Comparison of ENCODE assay signal across 27 cellular contexts in genomic region chr1:186152945-186153309, GRCh38.
A peak's percentile ranks its signal among the peaks of the same experiment; 100 is the strongest.
DNase-seq lines count a peak whose midpoint lies in the region; ATAC-seq, FAIRE-seq and TF ChIP-seq lines count a peak whose summit lies in the region.
"Had no signal": no experiment of that assay in that cellular context is flagged by ENCODE, and none has a peak within 500 bp of the region (broad histone marks: within the 10 kb centered on the region; RNA-seq: fewer than 3 reads in every experiment).

No MANE protein-coding gene starts in this region.

- H3K9me3 Mint-ChIP-seq in neural crest cell = peaks cover 2% of the 10 kb centered on the region
- H3K9me3 Mint-ChIP-seq in activated naive CD8-positive, alpha-beta T cell treated with anti-CD3 and anti-CD28 coated beads, Interleukin-2, amount 50 U/mL, for 24 hours = no peaks in the 10 kb centered on the region
- H3K9me3 Mint-ChIP-seq: activated CD4-positive, alpha-beta memory T cell treated with anti-CD3 and anti-CD28 coated beads, Interleukin-2, amount 10 ng/mL, durations not matched to agents 7 days and 5 days; activated naive CD4-positive, alpha-beta T cell treated with anti-CD3 and anti-CD28 coated beads, Interleukin-2, amount 50 U/mL, for 24 hours; GM23338; naive thymus-derived CD4-positive, alpha-beta T cell; stimulated activated memory B cell treated with anti-CD40 and anti-IgM and Interleukin-4, amounts not matched to agents 10 μg/mL and 1 μg/mL and 100 μg/mL, for 72 hours had no signal

- H3K36me3 Mint-ChIP-seq in neural crest cell (ENCODE audit: low read depth) = peaks cover 9% of the 10 kb centered on the region
- no peaks in the 10 kb centered on the region for H3K36me3 Mint-ChIP-seq in activated naive CD8-positive, alpha-beta T cell treated with anti-CD3 and anti-CD28 coated beads, Interleukin-2, amount 50 U/mL, for 24 hours (ENCODE audit: low read depth)
- H3K36me3 Mint-ChIP-seq: activated naive CD4-positive, alpha-beta T cell treated with anti-CD3 and anti-CD28 coated beads, Interleukin-2, amount 50 U/mL, for 24 hours; CD4-positive, alpha-beta memory T cell; naive thymus-derived CD4-positive, alpha-beta T cell; stimulated activated memory B cell treated with anti-CD40 and anti-IgM and Interleukin-4, amounts not matched to agents 10 μg/mL and 1 μg/mL and 100 μg/mL, for 72 hours had no signal

- H3K4me1 Mint-ChIP-seq in neural crest cell = peaks cover 44% of the 10 kb centered on the region
- H3K4me1 Mint-ChIP-seq in activated naive CD8-positive, alpha-beta T cell treated with anti-CD3 and anti-CD28 coated beads, Interleukin-2, amount 50 U/mL, for 24 hours = no peaks in the 10 kb centered on the region
- H3K4me1 Mint-ChIP-seq: activated CD4-positive, alpha-beta memory T cell treated with anti-CD3 and anti-CD28 coated beads, Interleukin-2, amount 10 ng/mL, durations not matched to agents 7 days and 5 days; activated naive CD4-positive, alpha-beta T cell treated with anti-CD3 and anti-CD28 coated beads, Interleukin-2, amount 50 U/mL, for 24 hours; B cell; CD4-positive, alpha-beta memory T cell; GM23338; stimulated activated memory B cell treated with anti-CD40 and anti-IgM and Interleukin-4, amounts not matched to agents 10 μg/mL and 1 μg/mL and 100 μg/mL, for 72 hours had no signal

- DNase-seq in D721Med (ENCODE audit: insufficient read length, low spot score) (no peak), HTR-8/SVneo (ENCODE audit: insufficient read length, low spot score) (peak; percentile 15), ascending aorta (ENCODE audit: low spot score in 2 of 2) (no peak), neural crest cell (ENCODE audit: low read depth, low spot score) (no peak), NCI-H2171 treated with DMSO at 0.1 percent for 48 hours (lab: John Stamatoyannopoulos, UW) (no peak), ureter (ENCODE audit: low spot score) (no peak)
- no peak for DNase-seq in activated naive CD8-positive, alpha-beta T cell treated with anti-CD3 and anti-CD28 coated beads, Interleukin-2, amount 50 U/mL, for 24 hours
- DNase-seq: ACHN; activated CD4-positive, alpha-beta memory T cell treated with anti-CD3 and anti-CD28 coated beads, Interleukin-2, amount 10 ng/mL, durations not matched to agents 7 days and 5 days; CD4-positive, alpha-beta memory T cell; effector CD4-positive, alpha-beta T cell; head of caudate nucleus; kidney; naive thymus-derived CD4-positive, alpha-beta T cell; NCI-H1092; NCI-H1694; nucleus accumbens; RPMI8226; stimulated activated CD4-positive, alpha-beta T cell treated with anti-CD3 and anti-CD28 coated beads, Interleukin-15, amount 100 ng/mL, for 24 hours; substantia nigra had no signal

- peaks cover 0 to 19% of the 10 kb centered on the region in 2 donors for H3K4me1 ChIP-seq in ascending aorta

- ATAC-seq in activated naive CD8-positive, alpha-beta T cell treated with anti-CD3 and anti-CD28 coated beads, Interleukin-2, amount 50 U/mL, for 24 hours = no peak
- ATAC-seq: GM23338; naive thymus-derived CD4-positive, alpha-beta T cell; stimulated activated memory B cell treated with anti-CD40 and anti-IgM and Interleukin-4, amounts not matched to agents 10 μg/mL and 1 μg/mL and 100 μg/mL, for 72 hours had no signal

- no peak overlapping the region for H3K4me3 ChIP-seq in ascending aorta
- H3K4me3 ChIP-seq: GM23338 had no signal

- no peaks in the 10 kb centered on the region for H3K27me3 ChIP-seq in ascending aorta

- intact Hi-C loops in ascending aorta (cut with DNase I) = loop anchor here (5.0 kb wide), 1 partner anchor 41 kb away; no protein-coding TSS in a partner anchor

- H3K36me3 ChIP-seq in ascending aorta = peaks cover 0 to 14% of the 10 kb centered on the region in 2 donors

- TF ChIP-seq CTCF in D721Med (IDR thresholded peaks at IDR 0.05; ENCODE audit: insufficient read depth, missing control alignments) (no peak), ascending aorta (IDR thresholded peaks at IDR 0.05) (no peak), neural crest cell (conservative IDR thresholded peaks at IDR 0.05) (no peak)

- FAIRE-seq in D721Med (lab: Jason Lieb, UNC) (peak; percentile 68), HTR-8/SVneo (lab: Jason Lieb, UNC) (no peak)
- FAIRE-seq: colon, GM18507, GM19239, kidney had no signal

- H3K9me3 ChIP-seq in ascending aorta = no peaks in the 10 kb centered on the region

- H3K27me3 Mint-ChIP-seq in neural crest cell (ENCODE audit: low read depth) = no peaks in the 10 kb centered on the region
- H3K27me3 Mint-ChIP-seq in activated naive CD8-positive, alpha-beta T cell treated with anti-CD3 and anti-CD28 coated beads, Interleukin-2, amount 50 U/mL, for 24 hours = peaks cover 4% of the 10 kb centered on the region
- H3K27me3 Mint-ChIP-seq: activated naive CD4-positive, alpha-beta T cell treated with anti-CD3 and anti-CD28 coated beads, Interleukin-2, amount 50 U/mL, for 24 hours; stimulated activated memory B cell treated with anti-CD40 and anti-IgM and Interleukin-4, amounts not matched to agents 10 μg/mL and 1 μg/mL and 100 μg/mL, for 72 hours had no signal

- H3K4me3 Mint-ChIP-seq in neural crest cell = peak overlapping the region; percentile 17
- H3K4me3 Mint-ChIP-seq in activated naive CD8-positive, alpha-beta T cell treated with anti-CD3 and anti-CD28 coated beads, Interleukin-2, amount 50 U/mL, for 24 hours = no peak overlapping the region
- H3K4me3 Mint-ChIP-seq: activated CD4-positive, alpha-beta memory T cell treated with anti-CD3 and anti-CD28 coated beads, Interleukin-2, amount 10 ng/mL, durations not matched to agents 7 days and 5 days; activated naive CD4-positive, alpha-beta T cell treated with anti-CD3 and anti-CD28 coated beads, Interleukin-2, amount 50 U/mL, for 24 hours; B cell; CD4-positive, alpha-beta memory T cell; GM23338; naive thymus-derived CD4-positive, alpha-beta T cell; stimulated activated memory B cell treated with anti-CD40 and anti-IgM and Interleukin-4, amounts not matched to agents 10 μg/mL and 1 μg/mL and 100 μg/mL, for 72 hours had no signal

- H3K27ac ChIP-seq in ascending aorta = peak overlapping the region; percentile 8 to 42

- no peak overlapping the region for H3K27ac Mint-ChIP-seq in neural crest cell (ENCODE audit: unreplicated experiment)
- H3K27ac Mint-ChIP-seq in activated naive CD8-positive, alpha-beta T cell treated with anti-CD3 and anti-CD28 coated beads, Interleukin-2, amount 50 U/mL, for 24 hours = no peak overlapping the region
- H3K27ac Mint-ChIP-seq: activated CD4-positive, alpha-beta memory T cell treated with anti-CD3 and anti-CD28 coated beads, Interleukin-2, amount 10 ng/mL, durations not matched to agents 7 days and 5 days; activated naive CD4-positive, alpha-beta T cell treated with anti-CD3 and anti-CD28 coated beads, Interleukin-2, amount 50 U/mL, for 24 hours; B cell; CD4-positive, alpha-beta memory T cell; GM23338; naive thymus-derived CD4-positive, alpha-beta T cell; stimulated activated memory B cell treated with anti-CD40 and anti-IgM and Interleukin-4, amounts not matched to agents 10 μg/mL and 1 μg/mL and 100 μg/mL, for 72 hours had no signal
